In genomic region chr2:27369471-27370025, GRCh38 we compare ENCODE assay signal across 8 cellular contexts. TPM values are rescaled to one million over a fixed set of nuclear protein-coding genes. Genes with fewer than 3 reads are reported as not detected.
DNase-seq lines count a peak whose midpoint lies in the region; ATAC-seq, FAIRE-seq and TF ChIP-seq lines count a peak whose summit lies in the region.

No MANE protein-coding gene starts in this region.

- no peaks in the 10 kb centered on the region for H3K27me3 ChIP-seq in CD8-positive, alpha-beta T cell (ENCODE audit: insufficient read depth, low read length)
- H3K27me3 ChIP-seq in astrocyte (ENCODE audit: insufficient read depth, low read length) = no peaks in the 10 kb centered on the region
- no peaks in the 10 kb centered on the region for H3K27me3 ChIP-seq in right cardiac atrium (ENCODE audit: control insufficient read depth, insufficient read depth)

- WGBS in right cardiac atrium = 2% methylated on average over 18 of the region's 18 CpGs

- peak overlapping the region; percentile 97 for H3K9ac ChIP-seq in astrocyte (ENCODE audit: low read length)

- peaks cover 65% of the 10 kb centered on the region for H3K36me3 Mint-ChIP-seq in CD8-positive, alpha-beta T cell
- H3K36me3 Mint-ChIP-seq in astrocyte (ENCODE audit: low read depth, unreplicated experiment) = peaks cover 12% of the 10 kb centered on the region

- H3K4me2 ChIP-seq in astrocyte (ENCODE audit: low read length) = peak overlapping the region; percentile 91

- H2AFZ ChIP-seq in astrocyte (ENCODE audit: low read depth, low read length) = peak overlapping the region; percentile 92

- peaks cover 35% of the 10 kb centered on the region for H3K4me1 ChIP-seq in CD8-positive, alpha-beta T cell (ENCODE audit: insufficient read depth, low read length)
- H3K4me1 ChIP-seq in astrocyte (ENCODE audit: insufficient read depth, low read length) = peaks cover 23% of the 10 kb centered on the region
- H3K4me1 ChIP-seq in right cardiac atrium (ENCODE audit: control insufficient read depth, insufficient read depth, low read length) = peaks cover 3% of the 10 kb centered on the region

- peak overlapping the region; percentile 96 for H3K4me3 Mint-ChIP-seq in CD8-positive, alpha-beta T cell
- H3K4me3 Mint-ChIP-seq in astrocyte (ENCODE audit: unreplicated experiment) = peak overlapping the region; percentile 96

- peak overlapping the region; percentile 76 for H3K27ac ChIP-seq in CD8-positive, alpha-beta T cell (ENCODE audit: low read depth, low read length)
- H3K27ac ChIP-seq in astrocyte (ENCODE audit: low read depth, low read length) (peak overlapping the region; percentile 74), right cardiac atrium (ENCODE audit: low read length) (peak overlapping the region; percentile 75)

- CTCF ChIA-PET in CD8-positive, alpha-beta T cell (lab: Charles Lee) = interaction anchor here (0.6 to 3.4 kb wide), 11 partner anchors 11 to 260 kb away, joined by 3 to 12 read pairs (median 4); partner anchors contain the start of genes NRBP1 and ZNF513

- H3K36me3 ChIP-seq in CD8-positive, alpha-beta T cell (ENCODE audit: insufficient read depth, low read length) = peaks cover 31% of the 10 kb centered on the region
- H3K36me3 ChIP-seq in astrocyte (ENCODE audit: insufficient read depth, low read length) = peaks cover 38% of the 10 kb centered on the region

- peak overlapping the region; percentile 88 for H3K4me3 ChIP-seq in CD8-positive, alpha-beta T cell (ENCODE audit: low read depth, low read length)
- peak overlapping the region; percentile 79 for H3K4me3 ChIP-seq in astrocyte (ENCODE audit: insufficient read depth, low read depth, low read length)
- H3K4me3 ChIP-seq in right cardiac atrium (ENCODE audit: low read length) = peak overlapping the region; percentile 60

- H3K9me3 ChIP-seq in CD8-positive, alpha-beta T cell (ENCODE audit: low read length) = no peaks in the 10 kb centered on the region
- H3K9me3 ChIP-seq in astrocyte (ENCODE audit: insufficient read depth, low read depth, low read length) (no peaks in the 10 kb centered on the region), right cardiac atrium (ENCODE audit: control insufficient read depth, low read length) (no peaks in the 10 kb centered on the region)

- ATAC-seq in CD8-positive, alpha-beta T cell = no peak
- ATAC-seq in GM19455 (IDR thresholded peaks at IDR 0.05; ENCODE audit: unreplicated experiment) = peak; percentile 16
- ATAC-seq in right cardiac atrium = peak; percentile 44 to 65
- ATAC-seq in HG03378 (IDR thresholded peaks at IDR 0.05; ENCODE audit: unreplicated experiment) = no peak

- FAIRE-seq in astrocyte (lab: Jason Lieb, UNC) = no peak

- no peak for TF ChIP-seq CTCF in CD8-positive, alpha-beta T cell (IDR thresholded peaks at IDR 0.05)
- no peak for TF ChIP-seq CTCF in astrocyte (IDR thresholded peaks at IDR 0.05; ENCODE audit: insufficient read depth, low read depth, low read length)

- no peaks in the 10 kb centered on the region for H3K9me3 Mint-ChIP-seq in CD8-positive, alpha-beta T cell
- peaks cover 2% of the 10 kb centered on the region for H3K9me3 Mint-ChIP-seq in astrocyte (ENCODE audit: unreplicated experiment)

- peak overlapping the region; percentile 97 for H3K27ac Mint-ChIP-seq in CD8-positive, alpha-beta T cell
- peak overlapping the region; percentile 91 for H3K27ac Mint-ChIP-seq in astrocyte (ENCODE audit: unreplicated experiment)

- POLR2A ChIA-PET in CD8-positive, alpha-beta T cell (lab: Charles Lee) = interaction anchor here (1.0 to 4.0 kb wide), 8 partner anchors 11 to 294 kb away, joined by 3 to 50 read pairs (median 6); partner anchors contain the start of genes GTF3C2, MPV17, NRBP1 and PPM1G

- H3K79me2 ChIP-seq in astrocyte (ENCODE audit: insufficient read depth, low read length) = peaks cover 70% of the 10 kb centered on the region

- H3K27me3 Mint-ChIP-seq in CD8-positive, alpha-beta T cell (ENCODE audit: low read depth) = no peaks in the 10 kb centered on the region
- H3K27me3 Mint-ChIP-seq in astrocyte (ENCODE audit: low read depth, unreplicated experiment) = no peaks in the 10 kb centered on the region

- DNase-seq in CD8-positive, alpha-beta T cell = no peak
- DNase-seq in NCI-H128 (lab: John Stamatoyannopoulos, UW; ENCODE audit: unreplicated experiment) (peak; percentile 19), astrocyte (ENCODE audit: low read depth) (peak; percentile 47), right cardiac atrium (peak in 1 of 3 donors; percentile 79), putamen (ENCODE audit: low spot score) (peak; percentile 57), GM19240 (ENCODE audit: insufficient read length, low spot score) (no peak)

- H4K20me1 ChIP-seq in astrocyte (ENCODE audit: insufficient read depth, low read length) = peaks cover 44% of the 10 kb centered on the region

- intact Hi-C loops in CD8-positive, alpha-beta T cell (cut with DNase I, micrococcal nuclease) = loop anchor here (1.0 to 10.0 kb wide), 15 partner anchors 11 to 317 kb away; partner anchors contain the start of genes CCDC121 (in 2 of the 2), GPN1 (in 2 of the 2), GTF3C2 (in 2 of the 2) and IFT172 (in 2 of the 2)
- intact Hi-C loops in right cardiac atrium (cut with DNase I) = no loop called here

- H3K4me1 Mint-ChIP-seq in CD8-positive, alpha-beta T cell (ENCODE audit: low read depth) = peaks cover 35% of the 10 kb centered on the region
- H3K4me1 Mint-ChIP-seq in astrocyte (ENCODE audit: low read depth, unreplicated experiment) = peaks cover 23% of the 10 kb centered on the region

RNA-seq across cellular contexts. Expression of gene EIF2B4, which starts 0.6 kb away (rescaled TPM):
- 10 to 100 TPM; 39.7 to 39.9 TPM for total RNA-seq in CD8-positive, alpha-beta T cell
- total RNA-seq in astrocyte (43.3 and 47.3 TPM in 2 replicates), right cardiac atrium (10 to 100 TPM; 31.8 to 36.0 (median 33.9) TPM)
- 31.2 TPM for polyA plus RNA-seq in right cardiac atrium

RNA-seq across cellular contexts. Expression of gene SNX17, which starts 0.9 kb away (rescaled TPM):
- total RNA-seq in CD8-positive, alpha-beta T cell = 10 to 100 TPM; 64.8 to 66.5 TPM
- total RNA-seq in astrocyte (69.9 and 86.6 TPM in 2 replicates), right cardiac atrium (10 to 100 TPM; 61.7 to 74.8 (median 68.2) TPM)
- 54.8 TPM for polyA plus RNA-seq in right cardiac atrium

RNA-seq across cellular contexts. Expression of gene ZNF513, which starts 11.0 kb away (rescaled TPM):
- 10 to 100 TPM; 19.0 to 21.6 TPM for total RNA-seq in CD8-positive, alpha-beta T cell
- total RNA-seq in astrocyte = 13.5 and 13.7 TPM in 2 replicates
- total RNA-seq in right cardiac atrium = 10 to 100 TPM in 1 of 4 donors, 1 to 10 TPM in 3; 8.1 to 13.1 (median 8.5) TPM
- 9.6 TPM for polyA plus RNA-seq in right cardiac atrium

RNA-seq across cellular contexts. Expression of gene GTF3C2, which starts 13.0 kb away (rescaled TPM):
- total RNA-seq in CD8-positive, alpha-beta T cell = 10 to 100 TPM; 52.2 to 56.2 TPM
- total RNA-seq in astrocyte (52.9 and 61.3 TPM in 2 replicates), right cardiac atrium (10 to 100 TPM; 24.8 to 32.1 (median 26.6) TPM)
- 16.9 TPM for polyA plus RNA-seq in right cardiac atrium

RNA-seq across cellular contexts. Expression of gene PPM1G, which starts 39.8 kb away (rescaled TPM):
- 10 to 100 TPM; 36.4 to 38.5 TPM for total RNA-seq in CD8-positive, alpha-beta T cell
- total RNA-seq in astrocyte = 77.3 and 79.0 TPM in 2 replicates
- 10 to 100 TPM; 31.5 to 40.4 (median 37.3) TPM for total RNA-seq in right cardiac atrium
- 35.0 TPM for polyA plus RNA-seq in right cardiac atrium

Comparison
In these comparisons a context has a peak if more than half of its experiments do, and no peak if none do; other contexts are left out.
1. ATAC-seq: peak in GM19455 (single experiment) and right cardiac atrium (2 of 2); none in CD8-positive, alpha-beta T cell (single experiment) and HG03378 (single experiment).
2. DNase-seq: peak in NCI-H128 (single experiment), astrocyte (single experiment) and putamen (single experiment); none in CD8-positive, alpha-beta T cell (0 of 7) and GM19240 (single experiment).
3. intact Hi-C loops: an anchor here in CD8-positive, alpha-beta T cell (1.0 to 10.0 kb wide); none called in right cardiac atrium.
4. Peak in every context shown above with its lines, with median percentiles within 50 percentile points of each other: H3K27ac ChIP-seq and H3K4me3 ChIP-seq.